ENCODE assay signal across 1 cellular context in genomic region chr17:42553161-42553818, GRCh38.
TF ChIP-seq lines count a peak whose summit lies in the region.

No MANE protein-coding gene starts in this region.

TF ChIP-seq in HepG2, 621 proteins besides CTCF, POLR2A, EP300 and RAD21 (continues in another document):
- TF ChIP-seq KDM1A (CRISPR knock-in tag; IDR thresholded peaks at IDR 0.05) (no peak), AFF4 (CRISPR knock-in tag; IDR thresholded peaks at IDR 0.05) (no peak), RBFOX2 (IDR thresholded peaks at IDR 0.05; ENCODE audit: low read depth, low read length) (peak; percentile 57; the same call in 1 of the 2 replicates), ELF3 (CRISPR knock-in tag; IDR thresholded peaks at IDR 0.05) (no peak), IKZF5 (CRISPR knock-in tag; IDR thresholded peaks at IDR 0.05) (no peak), MEIS2 (CRISPR knock-in tag; IDR thresholded peaks at IDR 0.05) (no peak), ZNF576 (CRISPR knock-in tag; IDR thresholded peaks at IDR 0.05) (no peak), AGO2 (optimal IDR thresholded peaks at IDR 0.05; ENCODE audit: low read depth, low read length) (peak; percentile 71), HMGXB4 (CRISPR knock-in tag; IDR thresholded peaks at IDR 0.05; ENCODE audit: borderline replicate concordance in 1 of 2, low read depth in 1 of 2) (no peak), ZNF556 (CRISPR knock-in tag; IDR thresholded peaks at IDR 0.05; ENCODE audit: borderline replicate concordance) (no peak), ISL2 (CRISPR knock-in tag; IDR thresholded peaks at IDR 0.05) (no peak), FOSL2 (CRISPR knock-in tag; IDR thresholded peaks at IDR 0.05) (no peak), KAT8 (CRISPR knock-in tag; IDR thresholded peaks at IDR 0.05) (no peak), REL (CRISPR knock-in tag; conservative IDR thresholded peaks at IDR 0.05) (no peak; the same call in 1 of the 2 replicates), ZNF607 (CRISPR knock-in tag; IDR thresholded peaks at IDR 0.05; ENCODE audit: borderline replicate concordance) (no peak), ZNF891 (CRISPR knock-in tag; IDR thresholded peaks at IDR 0.05) (0 out of 2 replicates have a peak, but pooled peaks have one; percentile 37), ZNF121 (CRISPR knock-in tag; IDR thresholded peaks at IDR 0.05) (no peak), ZSCAN21 (CRISPR knock-in tag; IDR thresholded peaks at IDR 0.05; ENCODE audit: borderline replicate concordance) (0 out of 2 replicates have a peak, but pooled peaks have one; percentile 3), PHF21A (CRISPR knock-in tag; IDR thresholded peaks at IDR 0.05) (no peak), IRF9 (CRISPR knock-in tag; IDR thresholded peaks at IDR 0.05; ENCODE audit: borderline replicate concordance) (no peak), ZBTB38 (CRISPR knock-in tag; IDR thresholded peaks at IDR 0.05) (peak; percentile 99), ARID2 (CRISPR knock-in tag; IDR thresholded peaks at IDR 0.05; ENCODE audit: borderline replicate concordance) (no peak), HDAC2 (CRISPR knock-in tag; IDR thresholded peaks at IDR 0.05) (0 out of 2 replicates have a peak, but pooled peaks have one; percentile 6), FLYWCH1 (CRISPR knock-in tag; IDR thresholded peaks at IDR 0.05) (no peak), TP53 (CRISPR knock-in tag; conservative IDR thresholded peaks at IDR 0.05) (no peak), SMAD1 (CRISPR knock-in tag; IDR thresholded peaks at IDR 0.05; ENCODE audit: borderline replicate concordance, low read depth) (no peak), RNF2 (conservative IDR thresholded peaks at IDR 0.05; ENCODE audit: low read depth) (no peak)
- TF ChIP-seq, protein P1, sequence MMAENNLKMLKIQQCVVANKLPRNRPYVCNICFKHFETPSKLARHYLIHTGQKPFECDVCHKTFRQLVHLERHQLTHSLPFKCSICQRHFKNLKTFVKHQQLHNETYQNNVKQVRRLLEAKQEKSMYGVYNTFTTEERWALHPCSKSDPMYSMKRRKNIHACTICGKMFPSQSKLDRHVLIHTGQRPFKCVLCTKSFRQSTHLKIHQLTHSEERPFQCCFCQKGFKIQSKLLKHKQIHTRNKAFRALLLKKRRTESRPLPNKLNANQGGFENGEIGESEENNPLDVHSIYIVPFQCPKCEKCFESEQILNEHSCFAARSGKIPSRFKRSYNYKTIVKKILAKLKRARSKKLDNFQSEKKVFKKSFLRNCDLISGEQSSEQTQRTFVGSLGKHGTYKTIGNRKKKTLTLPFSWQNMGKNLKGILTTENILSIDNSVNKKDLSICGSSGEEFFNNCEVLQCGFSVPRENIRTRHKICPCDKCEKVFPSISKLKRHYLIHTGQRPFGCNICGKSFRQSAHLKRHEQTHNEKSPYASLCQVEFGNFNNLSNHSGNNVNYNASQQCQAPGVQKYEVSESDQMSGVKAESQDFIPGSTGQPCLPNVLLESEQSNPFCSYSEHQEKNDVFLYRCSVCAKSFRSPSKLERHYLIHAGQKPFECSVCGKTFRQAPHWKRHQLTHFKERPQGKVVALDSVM (CRISPR knock-in tag; IDR thresholded peaks at IDR 0.05): no peak
- TF ChIP-seq, protein P2, sequence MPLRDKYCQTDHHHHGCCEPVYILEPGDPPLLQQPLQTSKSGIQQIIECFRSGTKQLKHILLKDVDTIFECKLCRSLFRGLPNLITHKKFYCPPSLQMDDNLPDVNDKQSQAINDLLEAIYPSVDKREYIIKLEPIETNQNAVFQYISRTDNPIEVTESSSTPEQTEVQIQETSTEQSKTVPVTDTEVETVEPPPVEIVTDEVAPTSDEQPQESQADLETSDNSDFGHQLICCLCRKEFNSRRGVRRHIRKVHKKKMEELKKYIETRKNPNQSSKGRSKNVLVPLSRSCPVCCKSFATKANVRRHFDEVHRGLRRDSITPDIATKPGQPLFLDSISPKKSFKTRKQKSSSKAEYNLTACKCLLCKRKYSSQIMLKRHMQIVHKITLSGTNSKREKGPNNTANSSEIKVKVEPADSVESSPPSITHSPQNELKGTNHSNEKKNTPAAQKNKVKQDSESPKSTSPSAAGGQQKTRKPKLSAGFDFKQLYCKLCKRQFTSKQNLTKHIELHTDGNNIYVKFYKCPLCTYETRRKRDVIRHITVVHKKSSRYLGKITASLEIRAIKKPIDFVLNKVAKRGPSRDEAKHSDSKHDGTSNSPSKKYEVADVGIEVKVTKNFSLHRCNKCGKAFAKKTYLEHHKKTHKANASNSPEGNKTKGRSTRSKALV (CRISPR knock-in tag; IDR thresholded peaks at IDR 0.05): no peak
- TF ChIP-seq, protein P3, sequence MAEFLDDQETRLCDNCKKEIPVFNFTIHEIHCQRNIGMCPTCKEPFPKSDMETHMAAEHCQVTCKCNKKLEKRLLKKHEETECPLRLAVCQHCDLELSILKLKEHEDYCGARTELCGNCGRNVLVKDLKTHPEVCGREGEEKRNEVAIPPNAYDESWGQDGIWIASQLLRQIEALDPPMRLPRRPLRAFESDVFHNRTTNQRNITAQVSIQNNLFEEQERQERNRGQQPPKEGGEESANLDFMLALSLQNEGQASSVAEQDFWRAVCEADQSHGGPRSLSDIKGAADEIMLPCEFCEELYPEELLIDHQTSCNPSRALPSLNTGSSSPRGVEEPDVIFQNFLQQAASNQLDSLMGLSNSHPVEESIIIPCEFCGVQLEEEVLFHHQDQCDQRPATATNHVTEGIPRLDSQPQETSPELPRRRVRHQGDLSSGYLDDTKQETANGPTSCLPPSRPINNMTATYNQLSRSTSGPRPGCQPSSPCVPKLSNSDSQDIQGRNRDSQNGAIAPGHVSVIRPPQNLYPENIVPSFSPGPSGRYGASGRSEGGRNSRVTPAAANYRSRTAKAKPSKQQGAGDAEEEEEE (CRISPR knock-in tag; IDR thresholded peaks at IDR 0.05; ENCODE audit: borderline replicate concordance): no peak
- TF ChIP-seq, protein P4, sequence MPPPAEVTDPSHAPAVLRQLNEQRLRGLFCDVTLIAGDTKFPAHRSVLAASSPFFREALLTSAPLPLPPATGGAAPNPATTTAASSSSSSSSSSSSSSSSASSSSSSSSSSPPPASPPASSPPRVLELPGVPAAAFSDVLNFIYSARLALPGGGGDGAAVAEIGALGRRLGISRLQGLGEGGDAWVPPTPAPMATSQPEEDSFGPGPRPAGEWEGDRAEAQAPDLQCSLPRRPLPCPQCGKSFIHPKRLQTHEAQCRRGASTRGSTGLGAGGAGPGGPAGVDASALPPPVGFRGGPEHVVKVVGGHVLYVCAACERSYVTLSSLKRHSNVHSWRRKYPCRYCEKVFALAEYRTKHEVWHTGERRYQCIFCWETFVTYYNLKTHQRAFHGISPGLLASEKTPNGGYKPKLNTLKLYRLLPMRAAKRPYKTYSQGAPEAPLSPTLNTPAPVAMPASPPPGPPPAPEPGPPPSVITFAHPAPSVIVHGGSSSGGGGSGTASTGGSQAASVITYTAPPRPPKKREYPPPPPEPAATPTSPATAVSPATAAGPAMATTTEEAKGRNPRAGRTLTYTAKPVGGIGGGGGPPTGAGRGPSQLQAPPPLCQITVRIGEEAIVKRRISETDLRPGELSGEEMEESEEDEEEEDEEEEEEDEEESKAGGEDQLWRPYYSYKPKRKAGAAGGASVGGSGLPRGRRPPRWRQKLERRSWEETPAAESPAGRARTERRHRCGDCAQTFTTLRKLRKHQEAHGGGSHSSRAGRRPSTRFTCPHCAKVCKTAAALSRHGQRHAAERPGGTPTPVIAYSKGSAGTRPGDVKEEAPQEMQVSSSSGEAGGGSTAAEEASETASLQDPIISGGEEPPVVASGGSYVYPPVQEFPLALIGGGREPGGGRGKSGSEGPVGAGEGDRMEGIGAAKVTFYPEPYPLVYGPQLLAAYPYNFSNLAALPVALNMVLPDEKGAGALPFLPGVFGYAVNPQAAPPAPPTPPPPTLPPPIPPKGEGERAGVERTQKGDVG (CRISPR knock-in tag; IDR thresholded peaks at IDR 0.05; ENCODE audit: borderline replicate concordance): peak; percentile 67
- TF ChIP-seq, protein P5, sequence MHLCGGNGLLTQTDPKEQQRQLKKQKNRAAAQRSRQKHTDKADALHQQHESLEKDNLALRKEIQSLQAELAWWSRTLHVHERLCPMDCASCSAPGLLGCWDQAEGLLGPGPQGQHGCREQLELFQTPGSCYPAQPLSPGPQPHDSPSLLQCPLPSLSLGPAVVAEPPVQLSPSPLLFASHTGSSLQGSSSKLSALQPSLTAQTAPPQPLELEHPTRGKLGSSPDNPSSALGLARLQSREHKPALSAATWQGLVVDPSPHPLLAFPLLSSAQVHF (CRISPR knock-in tag; IDR thresholded peaks at IDR 0.05): no peak
- TF ChIP-seq, protein P6, sequence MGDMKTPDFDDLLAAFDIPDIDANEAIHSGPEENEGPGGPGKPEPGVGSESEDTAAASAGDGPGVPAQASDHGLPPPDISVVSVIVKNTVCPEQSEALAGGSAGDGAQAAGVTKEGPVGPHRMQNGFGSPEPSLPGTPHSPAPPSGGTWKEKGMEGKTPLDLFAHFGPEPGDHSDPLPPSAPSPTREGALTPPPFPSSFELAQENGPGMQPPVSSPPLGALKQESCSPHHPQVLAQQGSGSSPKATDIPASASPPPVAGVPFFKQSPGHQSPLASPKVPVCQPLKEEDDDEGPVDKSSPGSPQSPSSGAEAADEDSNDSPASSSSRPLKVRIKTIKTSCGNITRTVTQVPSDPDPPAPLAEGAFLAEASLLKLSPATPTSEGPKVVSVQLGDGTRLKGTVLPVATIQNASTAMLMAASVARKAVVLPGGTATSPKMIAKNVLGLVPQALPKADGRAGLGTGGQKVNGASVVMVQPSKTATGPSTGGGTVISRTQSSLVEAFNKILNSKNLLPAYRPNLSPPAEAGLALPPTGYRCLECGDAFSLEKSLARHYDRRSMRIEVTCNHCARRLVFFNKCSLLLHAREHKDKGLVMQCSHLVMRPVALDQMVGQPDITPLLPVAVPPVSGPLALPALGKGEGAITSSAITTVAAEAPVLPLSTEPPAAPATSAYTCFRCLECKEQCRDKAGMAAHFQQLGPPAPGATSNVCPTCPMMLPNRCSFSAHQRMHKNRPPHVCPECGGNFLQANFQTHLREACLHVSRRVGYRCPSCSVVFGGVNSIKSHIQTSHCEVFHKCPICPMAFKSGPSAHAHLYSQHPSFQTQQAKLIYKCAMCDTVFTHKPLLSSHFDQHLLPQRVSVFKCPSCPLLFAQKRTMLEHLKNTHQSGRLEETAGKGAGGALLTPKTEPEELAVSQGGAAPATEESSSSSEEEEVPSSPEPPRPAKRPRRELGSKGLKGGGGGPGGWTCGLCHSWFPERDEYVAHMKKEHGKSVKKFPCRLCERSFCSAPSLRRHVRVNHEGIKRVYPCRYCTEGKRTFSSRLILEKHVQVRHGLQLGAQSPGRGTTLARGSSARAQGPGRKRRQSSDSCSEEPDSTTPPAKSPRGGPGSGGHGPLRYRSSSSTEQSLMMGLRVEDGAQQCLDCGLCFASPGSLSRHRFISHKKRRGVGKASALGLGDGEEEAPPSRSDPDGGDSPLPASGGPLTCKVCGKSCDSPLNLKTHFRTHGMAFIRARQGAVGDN (CRISPR knock-in tag; IDR thresholded peaks at IDR 0.05): peak; percentile 51
- TF ChIP-seq, protein P7, sequence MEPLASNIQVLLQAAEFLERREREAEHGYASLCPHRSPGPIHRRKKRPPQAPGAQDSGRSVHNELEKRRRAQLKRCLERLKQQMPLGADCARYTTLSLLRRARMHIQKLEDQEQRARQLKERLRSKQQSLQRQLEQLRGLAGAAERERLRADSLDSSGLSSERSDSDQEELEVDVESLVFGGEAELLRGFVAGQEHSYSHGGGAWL (CRISPR knock-in tag; IDR thresholded peaks at IDR 0.05): no peak
